8 cellular contexts compared by ENCODE assay signal in the genomic region with DNA sequence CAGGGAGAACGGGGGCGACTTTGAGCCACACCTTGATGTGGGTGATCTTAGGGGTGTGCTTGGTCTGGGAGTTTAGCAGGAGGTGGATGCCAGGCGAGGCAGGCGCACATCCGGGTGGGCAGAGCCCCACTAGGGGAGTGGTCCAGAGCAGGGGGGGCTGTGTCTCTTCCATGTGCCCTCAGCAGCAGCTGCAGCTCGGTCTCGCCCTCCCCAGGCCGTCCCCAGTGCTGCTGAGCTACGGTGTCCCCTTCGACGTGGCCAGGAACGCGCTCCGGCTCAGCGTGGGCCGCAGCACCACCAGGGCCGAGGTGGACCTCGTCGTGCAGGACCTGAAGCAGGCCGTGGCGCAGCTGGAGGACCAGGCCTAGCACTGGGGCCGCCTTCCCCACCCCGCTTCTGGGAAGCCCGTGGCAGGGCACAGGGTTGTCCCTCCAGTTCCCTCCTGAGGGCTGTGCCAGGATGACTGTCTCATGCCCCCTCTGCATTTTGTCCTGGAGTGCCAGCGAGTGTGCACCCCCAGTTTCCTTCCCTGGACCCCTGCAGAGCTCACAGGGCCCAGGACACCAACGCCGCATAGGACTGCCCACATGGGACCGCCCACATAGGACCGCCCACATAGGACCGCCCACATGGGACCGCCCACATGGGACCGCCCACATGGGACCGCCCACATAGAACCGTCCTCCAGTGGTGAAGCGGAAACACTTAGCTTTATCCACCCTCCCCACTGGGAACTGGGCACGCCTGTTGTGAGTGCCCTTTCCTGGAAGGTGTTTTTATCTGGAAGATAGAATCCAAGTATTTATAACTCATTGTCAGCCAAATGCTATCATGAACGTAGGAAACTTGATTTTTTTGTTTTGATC. TPM values are rescaled to one million over a fixed set of nuclear protein-coding genes. Genes with fewer than 3 reads are reported as not detected.
DNase-seq lines count a peak whose midpoint lies in the region; ATAC-seq, FAIRE-seq and TF ChIP-seq lines count a peak whose summit lies in the region.

No MANE protein-coding gene starts in this region.

- H3K27ac Mint-ChIP-seq in natural killer cell treated with Interleukin-12 subunit alpha and Interleukin-12 subunit beta and Interleukin-15 and Interleukin-18, amount 100 ng/mL, for 72 hours, result no peak overlapping the region

- H3K4me1 Mint-ChIP-seq in natural killer cell treated with Interleukin-12 subunit alpha and Interleukin-12 subunit beta and Interleukin-15 and Interleukin-18, amount 100 ng/mL, for 72 hours (ENCODE audit: low read depth in 2 of 2), result no peaks in the 10 kb centered on the region

- no peak overlapping the region for H3K4me3 Mint-ChIP-seq in natural killer cell treated with Interleukin-12 subunit alpha and Interleukin-12 subunit beta and Interleukin-15 and Interleukin-18, amount 100 ng/mL, for 72 hours

- peaks cover 60% of the 10 kb centered on the region for H3K4me1 ChIP-seq in BLaER1

- H3K9me3 Mint-ChIP-seq in natural killer cell treated with Interleukin-12 subunit alpha and Interleukin-12 subunit beta and Interleukin-15 and Interleukin-18, amount 100 ng/mL, for 72 hours, result no peaks in the 10 kb centered on the region

- no peaks in the 10 kb centered on the region for H3K36me3 ChIP-seq in BLaER1

- H3K36me3 Mint-ChIP-seq in natural killer cell treated with Interleukin-12 subunit alpha and Interleukin-12 subunit beta and Interleukin-15 and Interleukin-18, amount 100 ng/mL, for 72 hours, result no peaks in the 10 kb centered on the region

- H3K27me3 Mint-ChIP-seq in natural killer cell treated with Interleukin-12 subunit alpha and Interleukin-12 subunit beta and Interleukin-15 and Interleukin-18, amount 100 ng/mL, for 72 hours, result no peaks in the 10 kb centered on the region

- DNase-seq in GM18507 (ENCODE audit: extremely low spot score, insufficient read length, low read depth) (peak; percentile 90), RWPE1 (ENCODE audit: low spot score) (peak; percentile 90), epithelial cell of esophagus (ENCODE audit: low read depth) (peak; percentile 90), GM03348 (ENCODE audit: low spot score) (no peak)
- DNase-seq in natural killer cell treated with Interleukin-12 subunit alpha and Interleukin-12 subunit beta and Interleukin-15 and Interleukin-18, amount 100 ng/mL, for 72 hours (ENCODE audit: low spot score), result no peak
- DNase-seq in activated CD4-positive, alpha-beta T cell treated with anti-CD3 and anti-CD28 coated beads, Interleukin-2, amount 50 U/mL, for 1 hour, result no peak

- peak overlapping the region; percentile 39; the same call in 1 of the 2 replicates for H3K9ac ChIP-seq in BLaER1

- no peaks in the 10 kb centered on the region for H4K20me1 ChIP-seq in BLaER1

- H3K4me3 ChIP-seq in BLaER1 (peak overlapping the region; percentile 50), epithelial cell of esophagus (ENCODE audit: low read length) (no peak overlapping the region)

- POLR2A ChIA-PET in RWPE1 (lab: Yijun Ruan, JAX; ENCODE audit: low non-redundant PET), result no interaction called here

- CTCF ChIA-PET in RWPE1 (lab: Yijun Ruan, JAX), result interaction anchor here (1.2 kb wide), 1 partner anchor 240 kb away, joined by 4 read pairs; no protein-coding TSS in a partner anchor

- TF ChIP-seq CTCF in RWPE1 (conservative IDR thresholded peaks at IDR 0.05; ENCODE audit: low read depth) (no peak), epithelial cell of esophagus (IDR thresholded peaks at IDR 0.05; ENCODE audit: insufficient read depth, low read depth, low read length, missing control alignments) (no peak)

- no peaks in the 10 kb centered on the region for H3K27me3 ChIP-seq in BLaER1

- peak; percentile 98 for FAIRE-seq in GM18507 (lab: Jason Lieb, UNC)

- peak overlapping the region; percentile 57 for H3K27ac ChIP-seq in BLaER1
- H3K27ac ChIP-seq in RWPE1, result peak overlapping the region; percentile 38

- H3K4me2 ChIP-seq in BLaER1, result peak overlapping the region; percentile 93

- H3K9me3 ChIP-seq in BLaER1, result no peaks in the 10 kb centered on the region

- ATAC-seq in HG03039 (IDR thresholded peaks at IDR 0.05; ENCODE audit: unreplicated experiment), result peak; percentile 41
- peak; percentile 75 to 86 for ATAC-seq in natural killer cell treated with Interleukin-12 subunit alpha and Interleukin-12 subunit beta and Interleukin-15 and Interleukin-18, amount 100 ng/mL, for 72 hours

RNA-seq across cellular contexts. Expression of a gene that starts 1.9 kb away (rescaled TPM):
- under 1 TPM in 1 of 2 donors, not detected in 1; 0.19 TPM for total RNA-seq in natural killer cell treated with Interleukin-12 subunit alpha and Interleukin-12 subunit beta and Interleukin-15 and Interleukin-18, amount 100 ng/mL, for 72 hours

RNA-seq across cellular contexts. Expression of a gene that starts 37.4 kb away (rescaled TPM):
- total RNA-seq in natural killer cell treated with Interleukin-12 subunit alpha and Interleukin-12 subunit beta and Interleukin-15 and Interleukin-18, amount 100 ng/mL, for 72 hours, result 10 to 100 TPM; 46.5 to 99.5 TPM

RNA-seq across cellular contexts. Expression of a gene that starts 40.2 kb away (rescaled TPM):
- not detected for total RNA-seq in natural killer cell treated with Interleukin-12 subunit alpha and Interleukin-12 subunit beta and Interleukin-15 and Interleukin-18, amount 100 ng/mL, for 72 hours

Comparison
In these comparisons a context has a peak if more than half of its experiments do, and no peak if none do; other contexts are left out.
1. DNase-seq: peak in GM18507 (single experiment), RWPE1 (single experiment) and epithelial cell of esophagus (single experiment); none in natural killer cell treated with Interleukin-12 subunit alpha and Interleukin-12 subunit beta and Interleukin-15 and Interleukin-18, amount 100 ng/mL, for 72 hours (single experiment), activated CD4-positive, alpha-beta T cell treated with anti-CD3 and anti-CD28 coated beads, Interleukin-2, amount 50 U/mL, for 1 hour (single experiment) and GM03348 (single experiment).